ENCODE assay signal across 8 cellular contexts in the genomic region with DNA sequence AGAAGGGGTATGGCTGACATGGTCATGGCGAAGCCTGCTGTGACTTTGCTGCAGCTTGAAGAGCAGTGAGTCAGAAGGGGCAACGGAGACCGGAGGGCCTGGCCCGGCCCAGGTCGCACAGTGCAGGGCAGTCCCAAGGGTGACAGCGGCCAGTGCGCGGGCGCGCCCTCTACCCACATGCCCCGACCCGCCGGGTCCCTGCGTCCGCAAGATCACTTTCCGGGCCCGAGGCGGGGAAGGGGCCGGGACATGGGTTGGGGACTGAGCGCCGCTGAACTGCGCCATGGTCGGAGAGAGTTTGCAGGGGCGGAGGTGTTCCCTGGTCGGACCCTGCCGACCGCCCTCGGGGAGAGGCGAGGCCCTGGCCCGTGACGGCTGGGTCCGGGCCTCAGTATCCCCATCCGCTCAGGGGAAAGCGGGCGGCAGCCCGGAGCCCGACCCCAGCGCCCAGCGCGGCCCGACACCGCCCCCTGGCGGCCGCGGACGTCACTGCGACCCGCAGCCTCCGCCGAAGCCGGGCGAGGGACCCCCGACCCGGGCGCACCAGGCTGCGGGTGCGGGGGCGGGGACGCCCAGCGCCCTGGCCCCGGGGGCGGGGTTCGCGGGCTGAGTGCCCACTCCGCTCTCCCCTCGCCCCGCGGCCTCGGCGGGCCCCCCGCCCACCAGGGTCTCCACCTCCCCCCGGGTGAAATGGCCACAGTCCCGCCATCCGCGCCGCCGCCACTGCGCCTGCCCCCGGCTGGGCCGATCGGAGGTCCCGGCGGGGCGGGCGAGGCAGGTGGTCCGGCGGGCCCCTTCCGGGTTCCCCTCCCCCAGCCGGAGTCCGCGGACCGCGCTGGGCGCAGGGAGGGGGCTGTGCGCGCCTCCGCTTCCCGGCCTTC. TPM values are rescaled to one million over a fixed set of nuclear protein-coding genes. Genes with fewer than 3 reads are reported as not detected.
DNase-seq lines count a peak whose midpoint lies in the region; ATAC-seq and TF ChIP-seq lines count a peak whose summit lies in the region.

No MANE protein-coding gene starts in this region.

- H3K36me3 ChIP-seq in ascending aorta (no peaks in the 10 kb centered on the region), iPS DF 6.9 (ENCODE audit: control insufficient read depth, insufficient read depth, low read length) (no peaks in the 10 kb centered on the region), skeletal muscle tissue (ENCODE audit: control insufficient read depth in 3 of 3, insufficient read depth in 3 of 3, low read length in 3 of 3) (no peaks in the 10 kb centered on the region)

- H3K4me3 ChIP-seq in ascending aorta (peak overlapping the region; percentile 77 to 99), iPS DF 6.9 (ENCODE audit: low read length) (peak overlapping the region; percentile 62), skeletal muscle tissue (ENCODE audit: low read length in 3 of 3) (peak overlapping the region; percentile 67 to 76 (median 75))

- peak overlapping the region; percentile 67 to 85 (median 74) for H3K9ac ChIP-seq in skeletal muscle tissue (ENCODE audit: low read depth in 1 of 3, low read length in 3 of 3)

- peak overlapping the region in 1 of 2 donors; percentile 6 for H3K27ac ChIP-seq in ascending aorta
- no peak overlapping the region for H3K27ac ChIP-seq in iPS DF 6.9 (ENCODE audit: low read length)
- no peak overlapping the region for H3K27ac ChIP-seq in skeletal muscle tissue (ENCODE audit: low read depth, low read length)

- H3K27me3 ChIP-seq in ascending aorta, result no peaks in the 10 kb centered on the region
- H3K27me3 ChIP-seq in iPS DF 6.9 (ENCODE audit: control insufficient read depth, insufficient read depth, low read length), result no peaks in the 10 kb centered on the region
- no peaks in the 10 kb centered on the region for H3K27me3 ChIP-seq in skeletal muscle tissue (ENCODE audit: control insufficient read depth in 3 of 3, insufficient read depth in 3 of 3, low read length in 3 of 3)

- peak; percentile 59 to 99 (median 64) for TF ChIP-seq CTCF in ascending aorta (IDR thresholded peaks at IDR 0.05)

- WGBS in iPS DF 6.9 (ENCODE audit: insufficient coverage, insufficient read length), result no CpG with 5 or more reads among the region's 98 CpGs

- peak; percentile 32 to 64 for DNase-seq in NOMO-1 (lab: John Stamatoyannopoulos, UW; ENCODE audit: unreplicated experiment in 2 of 2)
- no peak for DNase-seq in NOMO-1 treated with dmso at 0.1 percent for 144 hours (lab: John Stamatoyannopoulos, UW; ENCODE audit: unreplicated experiment)
- DNase-seq in T follicular helper cell (ENCODE audit: low read depth), result peak; percentile 34
- DNase-seq in ascending aorta (ENCODE audit: low spot score in 2 of 2), result no peak
- no peak for DNase-seq in iPS DF 6.9 (ENCODE audit: low read depth, low spot score)

- H3K4me1 ChIP-seq in ascending aorta (peaks cover 4 to 7% of the 10 kb centered on the region in 2 donors), iPS DF 6.9 (ENCODE audit: control insufficient read depth, insufficient read depth, low read length) (peaks cover 3% of the 10 kb centered on the region; the same call in 1 of the 2 replicates), skeletal muscle tissue (ENCODE audit: control insufficient read depth in 3 of 3, insufficient read depth in 3 of 3, low read length in 3 of 3) (peaks cover 3 to 10% (median 5%) of the 10 kb centered on the region in 3 donors)

- ATAC-seq in HG03469 (IDR thresholded peaks at IDR 0.05; ENCODE audit: unreplicated experiment) (peak; percentile 48), GM18873 (IDR thresholded peaks at IDR 0.05; ENCODE audit: low FRiP score, unreplicated experiment) (no peak)

- intact Hi-C loops in ascending aorta (cut with DNase I), result loop anchor here (1.0 to 5.0 kb wide), 2 partner anchors 78 to 154 kb away; a partner anchor contains a TSS

- H3K9me3 ChIP-seq in ascending aorta (no peaks in the 10 kb centered on the region), iPS DF 6.9 (ENCODE audit: control insufficient read depth, insufficient read depth, low read length) (no peaks in the 10 kb centered on the region), skeletal muscle tissue (ENCODE audit: control insufficient read depth in 3 of 3, low read length in 3 of 3) (no peaks in the 10 kb centered on the region)

RNA-seq across cellular contexts. Expression of a gene that starts 7.2 kb away (rescaled TPM):
- total RNA-seq in ascending aorta (118 TPM), skeletal muscle tissue (9.4 TPM)

Comparison
In these comparisons a context has a peak if more than half of its experiments do, and no peak if none do; other contexts are left out.
1. DNase-seq: peak in NOMO-1 (2 of 2) and T follicular helper cell (single experiment); none in NOMO-1 treated with dmso at 0.1 percent for 144 hours (single experiment), ascending aorta (0 of 2) and iPS DF 6.9 (single experiment).
2. RNA of a gene that starts 7.2 kb away (total RNA-seq): 118 TPM in ascending aorta (single experiment); 9.4 TPM in skeletal muscle tissue (single experiment); every median in the first group is over 10 times any median in the second.
3. Peak in every context shown above with its lines, with median percentiles within 50 percentile points of each other: H3K4me3 ChIP-seq.